In genomic region chr1:181018901-181019681, GRCh38 we compare ENCODE assay signal across 10 cellular contexts. TPM values are rescaled to one million over a fixed set of nuclear protein-coding genes. Genes with fewer than 3 reads are reported as not detected.
DNase-seq lines count a peak whose midpoint lies in the region; ATAC-seq and TF ChIP-seq lines count a peak whose summit lies in the region.
"Had no signal": no experiment of that assay in that cellular context is flagged by ENCODE, and none has a peak within 500 bp of the region (broad histone marks: within the 10 kb centered on the region; RNA-seq: fewer than 3 reads in every experiment).

No MANE protein-coding gene starts in this region.

- TSS peak; percentile 1 for BruUV-seq in MCF 10A (replicated peaks; lab: Mats Ljungman, UMichigan)

- intact Hi-C loops in MCF 10A (cut with micrococcal nuclease), result no loop called here
- intact Hi-C loops in breast epithelium (cut with DNase I; ENCODE audit: low total_unique reads), result no loop called here

- no peak overlapping the region for H3K4me3 ChIP-seq in breast epithelium
- H3K4me3 ChIP-seq: skin epidermis had no signal

- H3K27me3 ChIP-seq in breast epithelium, result peaks cover 0 to 3% of the 10 kb centered on the region in 2 donors

- H3K4me3 Mint-ChIP-seq in MCF 10A (ENCODE audit: unreplicated experiment), result no peak overlapping the region
- peak overlapping the region; percentile 23 to 41 (median 23) for H3K4me3 Mint-ChIP-seq in T-cell
- H3K4me3 Mint-ChIP-seq in effector memory CD8-positive, alpha-beta T cell, result peak overlapping the region in 1 of 2 donors; percentile 40
- H3K4me3 Mint-ChIP-seq in stimulated activated naive CD8-positive, alpha-beta T cell treated with anti-CD3 and anti-CD28 coated beads, Interleukin-15, amount 100 ng/mL, for 72 hours, result peak overlapping the region; percentile 66 to 67

- DNase-seq in MCF 10A (ENCODE audit: unreplicated experiment) (no peak), breast epithelium (ENCODE audit: low spot score in 2 of 2) (no peak), T-cell (no peak), hippocampal formation (lab: John Stamatoyannopoulos, UW) (no peak)
- no peak for DNase-seq in effector memory CD8-positive, alpha-beta T cell
- DNase-seq in stimulated activated naive CD8-positive, alpha-beta T cell treated with anti-CD3 and anti-CD28 coated beads, Interleukin-15, amount 100 ng/mL, for 72 hours, result peak in 1 of 2 donors; percentile 34
- DNase-seq: AML-193 had no signal

- TF ChIP-seq CTCF in MCF 10A (IDR thresholded peaks at IDR 0.05; ENCODE audit: unreplicated experiment), result no peak
- TF ChIP-seq CTCF in breast epithelium (IDR thresholded peaks at IDR 0.05), result no peak

- H3K36me3 ChIP-seq in breast epithelium, result no peaks in the 10 kb centered on the region

- H3K27me3 Mint-ChIP-seq in MCF 10A (ENCODE audit: insufficient read depth, unreplicated experiment), result no peaks in the 10 kb centered on the region
- no peaks in the 10 kb centered on the region for H3K27me3 Mint-ChIP-seq in T-cell
- H3K27me3 Mint-ChIP-seq in effector memory CD8-positive, alpha-beta T cell, result no peaks in the 10 kb centered on the region
- no peaks in the 10 kb centered on the region for H3K27me3 Mint-ChIP-seq in stimulated activated naive CD8-positive, alpha-beta T cell treated with anti-CD3 and anti-CD28 coated beads, Interleukin-15, amount 100 ng/mL, for 72 hours

- peak overlapping the region; percentile 67 for H3K27ac Mint-ChIP-seq in MCF 10A (ENCODE audit: low read depth, unreplicated experiment)
- peak overlapping the region; percentile 4 to 78 for H3K27ac Mint-ChIP-seq in T-cell
- H3K27ac Mint-ChIP-seq in effector memory CD8-positive, alpha-beta T cell, result peak overlapping the region; percentile 6 to 22
- no peak overlapping the region for H3K27ac Mint-ChIP-seq in stimulated activated naive CD8-positive, alpha-beta T cell treated with anti-CD3 and anti-CD28 coated beads, Interleukin-15, amount 100 ng/mL, for 72 hours

- H3K9me3 Mint-ChIP-seq in MCF 10A (ENCODE audit: unreplicated experiment) (no peaks in the 10 kb centered on the region), T-cell (no peaks in the 10 kb centered on the region)
- H3K9me3 Mint-ChIP-seq in effector memory CD8-positive, alpha-beta T cell, result no peaks in the 10 kb centered on the region
- H3K9me3 Mint-ChIP-seq in stimulated activated naive CD8-positive, alpha-beta T cell treated with anti-CD3 and anti-CD28 coated beads, Interleukin-15, amount 100 ng/mL, for 72 hours, result no peaks in the 10 kb centered on the region

- no peak for ATAC-seq in T-cell (replicated peaks in 1 of 4)
- no peak for ATAC-seq in effector memory CD8-positive, alpha-beta T cell (replicated peaks)
- peak; percentile 39 for ATAC-seq in stimulated activated naive CD8-positive, alpha-beta T cell treated with anti-CD3 and anti-CD28 coated beads, Interleukin-15, amount 100 ng/mL, for 72 hours
- ATAC-seq in GM21381 (IDR thresholded peaks at IDR 0.05; ENCODE audit: unreplicated experiment), result no peak
- ATAC-seq in HG03159 (IDR thresholded peaks at IDR 0.05; ENCODE audit: unreplicated experiment), result no peak

- CTCF ChIA-PET in MCF 10A (lab: Yijun Ruan, JAX), result interaction anchor here (0.6 to 10.8 kb wide), 12 partner anchors 8 to 1154 kb away, joined by 3 to 97 read pairs (median 4); no protein-coding TSS in a partner anchor
- CTCF ChIA-PET in T-cell (lab: Charles Lee), result interaction anchor here (0.6 to 1.3 kb wide), 6 partner anchors 10 to 1008 kb away, joined by 3 to 5 read pairs (median 3); no protein-coding TSS in a partner anchor

- H3K27ac ChIP-seq in breast epithelium, result no peak overlapping the region

- no peak for TF ChIP-seq POLR2A in breast epithelium (IDR thresholded peaks at IDR 0.05)

- H3K36me3 Mint-ChIP-seq in MCF 10A (ENCODE audit: insufficient read depth, unreplicated experiment) (peaks cover 6% of the 10 kb centered on the region), T-cell (peaks cover 10% of the 10 kb centered on the region)
- H3K36me3 Mint-ChIP-seq in effector memory CD8-positive, alpha-beta T cell (ENCODE audit: insufficient read depth), result peaks cover 31% of the 10 kb centered on the region

- H3K9me3 ChIP-seq in breast epithelium, result no peaks in the 10 kb centered on the region

- H3K4me1 Mint-ChIP-seq in MCF 10A (ENCODE audit: insufficient read depth, unreplicated experiment) (peaks cover 19% of the 10 kb centered on the region), T-cell (peaks cover 44 to 58% (median 48%) of the 10 kb centered on the region in 3 donors)
- peaks cover 19 to 46% of the 10 kb centered on the region in 2 donors for H3K4me1 Mint-ChIP-seq in effector memory CD8-positive, alpha-beta T cell (ENCODE audit: low read depth in 2 of 2)
- H3K4me1 Mint-ChIP-seq in stimulated activated naive CD8-positive, alpha-beta T cell treated with anti-CD3 and anti-CD28 coated beads, Interleukin-15, amount 100 ng/mL, for 72 hours, result peaks cover 32% of the 10 kb centered on the region

- POLR2A ChIA-PET in MCF 10A (lab: Yijun Ruan, JAX), result interaction anchor here (0.6 to 10.5 kb wide), 10 partner anchors 16 to 502 kb away, joined by 3 to 250 read pairs (median 6); partner anchors contain the start of genes IER5 and MR1
- POLR2A ChIA-PET in T-cell (lab: Charles Lee), result interaction anchor here in 1 of 2 donors (0.5 to 1.0 kb wide), 2 partner anchors 14 to 67 kb away, joined by 3 read pairs; no protein-coding TSS in a partner anchor

- H3K4me1 ChIP-seq in breast epithelium, result peaks cover 0 to 5% of the 10 kb centered on the region in 2 donors

RNA-seq across cellular contexts. Expression of gene STX6, which starts 3.6 kb away (rescaled TPM):
- total RNA-seq in MCF 10A (2022) (34.6 and 44.4 TPM in 2 replicates), breast epithelium (10 to 100 TPM; 20.2 to 33.7 (median 25.6) TPM), T-cell (10 to 100 TPM; 12.6 to 18.9 (median 17.2) TPM)

RNA-seq across cellular contexts. Expression of gene MR1, which starts 14.7 kb away (rescaled TPM):
- total RNA-seq in MCF 10A (2022) (33.4 and 46.6 TPM in 2 replicates), breast epithelium (10 to 100 TPM; 12.8 to 23.4 (median 15.2) TPM), T-cell (10 to 100 TPM; 18.3 to 30.7 (median 22.7) TPM)

Comparison
In these comparisons a context has a peak if more than half of its experiments do, and no peak if none do; other contexts are left out.
1. H3K27ac Mint-ChIP-seq: peak in MCF 10A (single experiment), T-cell (2 of 2) and effector memory CD8-positive, alpha-beta T cell (2 of 2); none in stimulated activated naive CD8-positive, alpha-beta T cell treated with anti-CD3 and anti-CD28 coated beads, Interleukin-15, amount 100 ng/mL, for 72 hours (0 of 2).